ENCODE assay signal across 1 cellular context in genomic region chr11:64850979-64851567, GRCh38.
TF ChIP-seq lines count a peak whose summit lies in the region.

No MANE protein-coding gene starts in this region.

TF ChIP-seq in GM12878, 131 proteins besides CTCF, POLR2A, EP300 and RAD21 (continues in another document):
- no peak for TF ChIP-seq PML (IDR thresholded peaks at IDR 0.05; ENCODE audit: low read length)
- TF ChIP-seq RCOR1 (conservative IDR thresholded peaks at IDR 0.05; ENCODE audit: low read depth, low read length): 0 out of 2 replicates have a peak, but pooled peaks have one; percentile 30
- TF ChIP-seq TAF1 (IDR thresholded peaks at IDR 0.05; ENCODE audit: borderline replicate concordance, low read depth, low read length): peak; percentile 54; the same call in 1 of the 2 replicates
- no peak for TF ChIP-seq KAT2A (conservative IDR thresholded peaks at IDR 0.05; ENCODE audit: control insufficient read depth, low read depth, low read length)
- TF ChIP-seq MAX (IDR thresholded peaks at IDR 0.05; ENCODE audit: low read depth, low read length): peak; percentile 50; the same call in 1 of the 2 replicates
- TF ChIP-seq ZNF207 (IDR thresholded peaks at IDR 0.05; ENCODE audit: borderline replicate concordance): peak; percentile 72; the same call in 1 of the 2 replicates
- TF ChIP-seq MTA2 (IDR thresholded peaks at IDR 0.05; ENCODE audit: low read depth): peak; percentile 84
- TF ChIP-seq ZSCAN29 (IDR thresholded peaks at IDR 0.05): no peak; the same call in 1 of the 2 replicates
- TF ChIP-seq PAX5 (IDR thresholded peaks at IDR 0.05; ENCODE audit: borderline replicate concordance, low read depth, low read length): peak; percentile 87; the same call in 1 of the 2 replicates
- peak; percentile 75 for TF ChIP-seq CUX1 (IDR thresholded peaks at IDR 0.05; ENCODE audit: insufficient replicate concordance, low read depth, low read length)
- TF ChIP-seq ZBED1 (IDR thresholded peaks at IDR 0.05; ENCODE audit: borderline replicate concordance): peak; percentile 93
- TF ChIP-seq RB1 (IDR thresholded peaks at IDR 0.05; ENCODE audit: borderline replicate concordance): peak; percentile 56; the same call in 1 of the 2 replicates
- peak; percentile 80 for TF ChIP-seq LARP7 (IDR thresholded peaks at IDR 0.05)
- 0 out of 2 replicates have a peak, but pooled peaks have one; percentile 57 for TF ChIP-seq TARDBP (IDR thresholded peaks at IDR 0.05; ENCODE audit: borderline replicate concordance)
- no peak; the same call in 1 of the 2 replicates for TF ChIP-seq USF2 (IDR thresholded peaks at IDR 0.05; ENCODE audit: borderline replicate concordance, low read depth, low read length)
- TF ChIP-seq NR2F1 (conservative IDR thresholded peaks at IDR 0.05): peak; percentile 99
- no peak for TF ChIP-seq SIN3A (IDR thresholded peaks at IDR 0.05; ENCODE audit: low read depth, low read length)
- peak in 1 of 2 experiments; percentile 81; a peak in 1 of 4 replicates for TF ChIP-seq ETV6 (conservative IDR thresholded peaks at IDR 0.05 in 1 of 2, IDR thresholded peaks at IDR 0.05 in 1 of 2; ENCODE audit: borderline replicate concordance in 1 of 2, low read depth in 1 of 2)
- TF ChIP-seq TBL1XR1 (IDR thresholded peaks at IDR 0.05; ENCODE audit: low read depth, low read length): peak; percentile 93
- TF ChIP-seq BHLHE40 (IDR thresholded peaks at IDR 0.05; ENCODE audit: borderline replicate concordance in 1 of 2, low read depth in 2 of 2, low read length in 1 of 2): peak; percentile 72 to 78
- TF ChIP-seq ATF7 (IDR thresholded peaks at IDR 0.05; ENCODE audit: low read depth): peak; percentile 73; the same call in 1 of the 2 replicates
- TF ChIP-seq RELA (IDR thresholded peaks at IDR 0.05; ENCODE audit: borderline replicate concordance, partially characterized antibody): peak; percentile 94
- TF ChIP-seq TCF7 (IDR thresholded peaks at IDR 0.05; ENCODE audit: borderline replicate concordance): no peak
- TF ChIP-seq RELB (IDR thresholded peaks at IDR 0.05; ENCODE audit: low read depth): peak; percentile 93
- no peak for TF ChIP-seq HSF1 (IDR thresholded peaks at IDR 0.05; ENCODE audit: low read depth, low read length)
- peak; percentile 77 for TF ChIP-seq POU2F2 (IDR thresholded peaks at IDR 0.05; ENCODE audit: borderline replicate concordance, low read depth, low read length)
- TF ChIP-seq GATAD2B (conservative IDR thresholded peaks at IDR 0.05; ENCODE audit: low read depth): peak; percentile 99
- TF ChIP-seq IKZF2 (IDR thresholded peaks at IDR 0.05): peak; percentile 93
- TF ChIP-seq TCF12 (IDR thresholded peaks at IDR 0.05; ENCODE audit: low read depth, low read length): peak; percentile 98
- TF ChIP-seq NFIC (IDR thresholded peaks at IDR 0.05; ENCODE audit: low read depth, low read length): no peak
- TF ChIP-seq EED (IDR thresholded peaks at IDR 0.05; ENCODE audit: low read depth): peak; percentile 98
- TF ChIP-seq E2F8 (IDR thresholded peaks at IDR 0.05; ENCODE audit: low read depth, partially characterized antibody): peak; percentile 18
- TF ChIP-seq USF1 (IDR thresholded peaks at IDR 0.05; ENCODE audit: borderline replicate concordance, extremely low read length, insufficient read depth, low read depth, low read length): no peak
- peak; percentile 70; the same call in 1 of the 2 replicates for TF ChIP-seq CHD2 (IDR thresholded peaks at IDR 0.05; ENCODE audit: borderline replicate concordance, low read depth, low read length)
- no peak for TF ChIP-seq CBX3 (IDR thresholded peaks at IDR 0.05; ENCODE audit: borderline replicate concordance, low read depth)
- no peak for TF ChIP-seq HDAC2 (IDR thresholded peaks at IDR 0.05)
- peak; percentile 79 for TF ChIP-seq MEF2A (IDR thresholded peaks at IDR 0.05; ENCODE audit: insufficient read depth, low read depth, low read length)
- peak; percentile 74 for TF ChIP-seq BCL11A (IDR thresholded peaks at IDR 0.05; ENCODE audit: low read depth, low read length)
- peak; percentile 97 for TF ChIP-seq BCL3 (IDR thresholded peaks at IDR 0.05; ENCODE audit: borderline replicate concordance, insufficient read depth, low read depth, low read length, poor library complexity, severe bottlenecking)
- no peak for TF ChIP-seq ESRRA (IDR thresholded peaks at IDR 0.05; ENCODE audit: low read length)
- no peak for TF ChIP-seq JUND (IDR thresholded peaks at IDR 0.05; ENCODE audit: low read depth, low read length)
- TF ChIP-seq DPF2 (IDR thresholded peaks at IDR 0.05): peak; percentile 95
- TF ChIP-seq SPI1 (IDR thresholded peaks at IDR 0.05; ENCODE audit: borderline replicate concordance, insufficient read depth, low read depth, low read length): peak; percentile 81
- peak; percentile 56; the same call in 1 of the 2 replicates for TF ChIP-seq MXI1 (IDR thresholded peaks at IDR 0.05; ENCODE audit: low read depth, low read length)
- TF ChIP-seq TCF3 (IDR thresholded peaks at IDR 0.05; ENCODE audit: borderline replicate concordance, insufficient read depth, low read depth, low read length): peak; percentile 77; the same call in 1 of the 2 replicates
- peak; percentile 90 for TF ChIP-seq SKIL (IDR thresholded peaks at IDR 0.05; ENCODE audit: low read depth, poor library complexity, severe bottlenecking)
- TF ChIP-seq SMC3 (IDR thresholded peaks at IDR 0.05; ENCODE audit: borderline replicate concordance, low read length): peak; percentile 49; the same call in 1 of the 2 replicates
- peak; percentile 36; the same call in 1 of the 2 replicates for TF ChIP-seq HCFC1 (IDR thresholded peaks at IDR 0.05; ENCODE audit: low read length)
- TF ChIP-seq POLR2AphosphoS5 (IDR thresholded peaks at IDR 0.05; ENCODE audit: low read length): peak; percentile 53
